In genomic region chr12:70426620-70427019, GRCh38 we compare ENCODE assay signal across 33 cellular contexts.
"Had no signal": no experiment of that assay in that cellular context is flagged by ENCODE, and none has a peak within 500 bp of the region (broad histone marks: within the 10 kb centered on the region; RNA-seq: fewer than 3 reads in every experiment).

No MANE protein-coding gene starts in this region.

- FAIRE-seq: astrocyte, TTC549 had no signal

- ATAC-seq: activated CD8-positive, alpha-beta T cell treated with anti-CD3 and anti-CD28 coated beads for 36 hours; activated naive CD4-positive, alpha-beta T cell treated with anti-CD3 and anti-CD28 coated beads, Interleukin-2, amount 50 U/mL, for 72 hours; activated T-cell treated with anti-CD3 and anti-CD28 coated beads, Interleukin-2, amount 50 U/mL, for 4 hours; activated T-cell treated with anti-CD3 and anti-CD28 coated beads, Interleukin-2, amount 50 U/mL, for 72 hours; activated T-helper 17 cell treated with anti-CD3 and anti-CD28 coated beads, Interleukin-2, amount 50 U/mL, for 72 hours; body of pancreas had no signal

- H3K4me3 ChIP-seq: adrenal gland, body of pancreas, breast epithelium had no signal

- H3K36me3 ChIP-seq: adrenal gland, brain microvascular endothelial cell, breast epithelium had no signal

- H3K9me3 ChIP-seq: adrenal gland, body of pancreas, breast epithelium had no signal

- DNase-seq: activated B cell treated with CpG ODN at 0.5 μM for 24 hours; activated CD4-positive, alpha-beta memory T cell treated with anti-CD3 and anti-CD28 coated beads for 36 hours; activated CD4-positive, alpha-beta T cell treated with anti-CD3 and anti-CD28 coated beads for 4 hours; activated CD4-positive, alpha-beta T cell treated with anti-CD3 and anti-CD28 coated beads, Interleukin-2, amount 10 ng/mL, durations not matched to agents 24 days and 14 days; activated CD4-positive, alpha-beta T cell treated with anti-CD3 and anti-CD28 coated beads, Interleukin-2, amount 50 U/mL, for 1 hour; activated CD4-positive, alpha-beta T cell treated with anti-CD3 and anti-CD28 coated beads, Interleukin-2, amount 50 U/mL, for 4 hours; activated CD4-positive, CD25-positive, alpha-beta regulatory T cell treated with anti-CD3 and anti-CD28 coated beads, Interleukin-2, amount 50 U/mL, for 72 hours; activated CD8-positive, alpha-beta memory T cell treated with anti-CD3 and anti-CD28 coated beads, Interleukin-2, amount 50 U/mL, for 4 hours; activated CD8-positive, alpha-beta T cell treated with anti-CD3 and anti-CD28 coated beads for 36 hours; activated effector memory CD4-positive, alpha-beta T cell treated with anti-CD3 and anti-CD28 coated beads, Interleukin-2, amount 50 U/mL, for 16 hours; activated gamma-delta T cell treated with Interleukin-2 at 50 U/mL for 16 hours; activated naive CD4-positive, alpha-beta T cell; activated naive CD4-positive, alpha-beta T cell treated with anti-CD3 and anti-CD28 coated beads for 36 hours; activated naive CD4-positive, alpha-beta T cell treated with anti-CD3 and anti-CD28 coated beads, Interleukin-2, amount 50 U/mL, for 16 hours; activated naive CD8-positive, alpha-beta T cell treated with anti-CD3 and anti-CD28 coated beads for 36 hours; activated T-cell treated with anti-CD3 and anti-CD28 coated beads for 4 hours; activated T-cell treated with anti-CD3 and anti-CD28 coated beads, Interleukin-2, amount 50 U/mL, for 1 hour; activated T-cell treated with anti-CD3 and anti-CD28 coated beads, Interleukin-2, amount 50 U/mL, for 4 hours; activated T-cell treated with anti-CD3 and anti-CD28 coated beads, Interleukin-2, amount 50 U/mL, for 72 hours; adrenal gland; amniotic stem cell; aorta; body of pancreas; brain microvascular endothelial cell; central memory CD4-positive, alpha-beta T cell; T-helper 2 cell; T-helper 9 cell had no signal

- H3K27me3 ChIP-seq: adrenal gland, body of pancreas, brain microvascular endothelial cell, breast epithelium had no signal

- H3K27ac ChIP-seq: adrenal gland, body of pancreas, brain microvascular endothelial cell, breast epithelium, VCaP had no signal

- H3K4me1 ChIP-seq: adrenal gland, body of pancreas, breast epithelium had no signal
